8 cellular contexts compared by ENCODE assay signal in the genomic region with DNA sequence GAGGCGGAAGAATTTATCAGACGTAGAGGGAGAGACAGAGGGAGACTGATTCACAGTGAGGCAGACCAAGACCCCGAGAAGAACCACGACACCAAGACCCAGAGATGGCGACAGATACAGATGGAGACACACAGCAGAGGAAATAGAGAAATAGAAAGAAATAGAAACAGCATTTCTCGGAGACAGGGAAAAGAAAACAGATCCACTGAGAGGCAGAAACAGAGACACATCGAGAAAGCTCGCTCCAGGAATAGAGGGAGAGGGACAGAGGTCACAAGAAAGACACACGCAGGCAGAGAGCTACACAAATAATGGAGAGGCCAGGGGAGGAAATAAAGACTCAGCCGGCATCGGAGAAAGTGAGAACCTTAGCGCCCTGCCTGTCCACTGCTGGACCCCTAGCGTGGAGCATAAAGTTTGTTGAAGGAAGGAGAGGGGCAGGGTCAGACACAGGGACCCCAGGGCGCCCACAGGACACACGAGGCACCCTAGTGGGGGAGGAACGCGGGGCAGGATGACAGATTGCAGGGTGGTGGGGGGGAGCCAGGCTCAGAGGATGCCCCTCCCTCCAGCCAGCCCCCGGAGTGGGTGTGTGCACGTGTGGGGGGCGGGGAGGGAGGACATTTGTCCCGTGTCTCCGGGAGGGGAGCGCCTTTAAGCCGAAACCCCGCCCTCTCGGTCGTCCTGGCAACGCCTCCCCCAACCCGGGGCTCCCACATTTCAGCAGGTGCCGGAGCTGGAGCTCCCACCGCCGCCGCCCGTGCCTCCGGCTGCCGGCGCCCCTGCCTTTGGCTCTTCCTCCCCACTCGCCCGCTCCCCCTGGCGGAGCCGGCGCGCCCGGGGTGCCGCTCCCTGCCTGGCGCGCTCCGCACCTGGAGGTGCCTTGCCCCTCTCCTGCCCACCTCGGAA. TPM values are rescaled to one million over a fixed set of nuclear protein-coding genes. Genes with fewer than 3 reads are reported as not detected.
DNase-seq lines count a peak whose midpoint lies in the region; ATAC-seq and TF ChIP-seq lines count a peak whose summit lies in the region.

A gene (plus strand): TSS at position 716 of the 909 bp plus-strand sequence. CDS start 298 bp downstream, outside the sequence.

- H3K4me1 ChIP-seq in HUES64 (ENCODE audit: insufficient read depth, low read length) = peaks cover 25% of the 10 kb centered on the region
- peaks cover 18% of the 10 kb centered on the region for H3K4me1 ChIP-seq in testis

- H3K9me3 ChIP-seq in HUES64 (ENCODE audit: insufficient read depth, low read depth, low read length) = no peaks in the 10 kb centered on the region
- H3K9me3 ChIP-seq in testis = no peaks in the 10 kb centered on the region

- H3K36me3 Mint-ChIP-seq in mesothelial cell of epicardium = peaks cover 4% of the 10 kb centered on the region

- DNase-seq in AG09319 (ENCODE audit: extremely low read depth, low read depth) (no peak), coronary artery (ENCODE audit: low spot score) (no peak), mesothelial cell of epicardium (ENCODE audit: low spot score in 2 of 2, unreplicated experiment in 2 of 2) (peak; percentile 68 to 84), testis (no peak)

- TF ChIP-seq POLR2A in testis (IDR thresholded peaks at IDR 0.05) = no peak

- ATAC-seq in HG03442 (IDR thresholded peaks at IDR 0.05; ENCODE audit: unreplicated experiment) (no peak), HG03175 (IDR thresholded peaks at IDR 0.05; ENCODE audit: unreplicated experiment) (no peak)

- TF ChIP-seq CTCF in AG09319 (IDR thresholded peaks at IDR 0.05; ENCODE audit: low read depth, low read length) = peak; percentile 35
- TF ChIP-seq CTCF in WI38 (IDR thresholded peaks at IDR 0.05; ENCODE audit: low read depth, low read length) = peak; percentile 48
- peak; percentile 19 for TF ChIP-seq CTCF in coronary artery (IDR thresholded peaks at IDR 0.05)
- TF ChIP-seq CTCF in mesothelial cell of epicardium (IDR thresholded peaks at IDR 0.05; ENCODE audit: unreplicated experiment) = peak; percentile 51
- TF ChIP-seq CTCF in testis (IDR thresholded peaks at IDR 0.05) = peak in 1 of 3 experiments; percentile 14

- no peak within 1 kb of the TSS for H3K4me3 Mint-ChIP-seq in mesothelial cell of epicardium

- H3K4me3 ChIP-seq in HUES64 (ENCODE audit: low read length) = peak within 1 kb of the TSS; percentile 64
- H3K4me3 ChIP-seq in WI38 (ENCODE audit: low read depth, low read length) = peak within 1 kb of the TSS; percentile 42
- peak within 1 kb of the TSS; percentile 63 for H3K4me3 ChIP-seq in coronary artery
- peak within 1 kb of the TSS; percentile 12 to 39 for H3K4me3 ChIP-seq in testis

- H3K27me3 ChIP-seq in HUES64 (ENCODE audit: insufficient read depth, low read length) (peaks cover 45% of the 10 kb centered on the region), testis (no peaks in the 10 kb centered on the region)

- H3K27ac Mint-ChIP-seq in mesothelial cell of epicardium = peak within 1 kb of the TSS; percentile 62

- H3K27me3 Mint-ChIP-seq in mesothelial cell of epicardium (ENCODE audit: low read depth) = peaks cover 33% of the 10 kb centered on the region

- H3K36me3 ChIP-seq in HUES64 (ENCODE audit: insufficient read depth, low read length) = no peaks in the 10 kb centered on the region
- H3K36me3 ChIP-seq in testis (ENCODE audit: low read depth, missing control alignments) = no peaks in the 10 kb centered on the region

- WGBS in HUES64 = 3% methylated on average over 49 of the region's 49 CpGs
- 3 to 5% methylated on average over 24 to 49 of the region's 49 CpGs for WGBS in testis, 2 donors

- intact Hi-C loops in testis (cut with DNase I; ENCODE audit: low total_unique reads) = no loop called here

- peak within 1 kb of the TSS; percentile 41 for H3K9ac ChIP-seq in HUES64 (ENCODE audit: low read depth, low read length)

- H3K9me3 Mint-ChIP-seq in mesothelial cell of epicardium = no peaks in the 10 kb centered on the region

- peaks cover 24% of the 10 kb centered on the region for H3K4me1 Mint-ChIP-seq in mesothelial cell of epicardium

- no peak within 1 kb of the TSS for H3K27ac ChIP-seq in HUES64 (ENCODE audit: low read depth, low read length)
- H3K27ac ChIP-seq in coronary artery = no peak within 1 kb of the TSS
- H3K27ac ChIP-seq in testis = no peak within 1 kb of the TSS

RNA-seq across cellular contexts. Expression of the gene that starts here (rescaled TPM):
- 3.2 TPM for polyA plus RNA-seq in HUES64 (2013, experiment 1 of 2)
- polyA plus RNA-seq in HUES64 (2013, experiment 2 of 2) = 4.6 TPM
- 19.1 to 21.6 TPM (median 19.3 TPM) in 3 replicates for total RNA-seq in mesothelial cell of epicardium
- 10 to 100 TPM in 1 of 2 donors, 1 to 10 TPM in 1; 3.7 to 10.6 TPM for total RNA-seq in testis
- 4.3 TPM for polyA plus RNA-seq in testis (ENCODE audit: insufficient read depth, low read depth, low replicate concordance)

Comparison
In these comparisons a context has a peak if more than half of its experiments do, and no peak if none do; other contexts are left out.
1. DNase-seq: peak in mesothelial cell of epicardium (2 of 2); none in AG09319 (single experiment), coronary artery (single experiment) and testis (single experiment).
2. Peak in every context shown above with its lines, with median percentiles within 50 percentile points of each other: H3K4me3 ChIP-seq.